In genomic region chr19:47430041-47430802, GRCh38 we compare ENCODE assay signal across 9 cellular contexts. TPM values are rescaled to one million over a fixed set of nuclear protein-coding genes. Genes with fewer than 3 reads are reported as not detected.
DNase-seq lines count a peak whose midpoint lies in the region; ATAC-seq, FAIRE-seq and TF ChIP-seq lines count a peak whose summit lies in the region.
"Had no signal": no experiment of that assay in that cellular context is flagged by ENCODE, and none has a peak within 500 bp of the region (broad histone marks: within the 10 kb centered on the region; RNA-seq: fewer than 3 reads in every experiment).

No MANE protein-coding gene starts in this region.

- peak in 5 of 7 experiments; percentile 18 to 37 (median 28) for TF ChIP-seq CTCF in body of pancreas (IDR thresholded peaks at IDR 0.05)
- TF ChIP-seq CTCF in HepG2 (CRISPR knock-in tag; IDR thresholded peaks at IDR 0.05), result peak; percentile 69
- peak in 5 of 6 experiments; percentile 30 to 83 (median 59) for TF ChIP-seq CTCF in upper lobe of left lung (IDR thresholded peaks at IDR 0.05)

- intact Hi-C loops in Right ventricle myocardium superior (cut with DNase I) (no loop called here), Right ventricle myocardium inferior (cut with DNase I) (loop anchor here (10.0 kb wide), 1 partner anchor 175 kb away; the partner anchor contains the start of gene BICRA), body of pancreas (cut with DNase I) (no loop called here), HepG2 (cut with micrococcal nuclease; ENCODE audit: unreplicated experiment) (no loop called here)

- H3K4me1 ChIP-seq in body of pancreas (peaks cover 22% of the 10 kb centered on the region), HepG2 (ENCODE audit: insufficient read depth, low read length) (peaks cover 29% of the 10 kb centered on the region), upper lobe of left lung (peaks cover 18 to 32% (median 24%) of the 10 kb centered on the region in 4 donors)

- no peak for FAIRE-seq in HepG2 (lab: Jason Lieb, UNC)

- WGBS in body of pancreas, 2 donors, result 8 to 13% methylated on average over 22 to 57 of the region's 69 CpGs
- 67% methylated on average over 8 of the region's 69 CpGs for WGBS in HepG2 (ENCODE audit: low lambda C conversion rate)
- 7 to 18% methylated on average over 16 to 55 of the region's 69 CpGs for WGBS in upper lobe of left lung, 2 donors

- CTCF ChIA-PET in HepG2 (lab: Yijun Ruan, JAX; ENCODE audit: low intra/inter-chr PET ratio, low total read pairs), result no interaction called here

- in situ Hi-C loops in HepG2 (cut with HindIII; ENCODE audit: extremely low pct_ligation_motif_present, low pct_unique_long_range_greater_than_20kb), result no loop called here

- TF ChIP-seq POLR2A in body of pancreas (IDR thresholded peaks at IDR 0.05) (no peak), HepG2 (IDR thresholded peaks at IDR 0.05; ENCODE audit: insufficient read depth in 1 of 2, low read depth in 2 of 2, low read length in 2 of 2) (no peak), upper lobe of left lung (IDR thresholded peaks at IDR 0.05) (no peak)

- H3K4me2 ChIP-seq in HepG2 (ENCODE audit: low read depth, low read length), result peak overlapping the region; percentile 66

- H4K20me1 ChIP-seq in HepG2 (ENCODE audit: insufficient read depth, low read length), result no peaks in the 10 kb centered on the region

- ATAC-seq in Right ventricle myocardium superior (ENCODE audit: poor library complexity) (peak; percentile 38), Right ventricle myocardium inferior (no peak), body of pancreas (peak; percentile 20), HepG2 (peak; percentile 85), upper lobe of left lung (ENCODE audit: low FRiP score in 2 of 2) (peak; percentile 54 to 62), GM18519 (IDR thresholded peaks at IDR 0.05; ENCODE audit: low FRiP score, unreplicated experiment) (no peak)

- POLR2A ChIA-PET in HepG2 (lab: Yijun Ruan, JAX), result interaction anchor here (0.6 kb wide), 1 partner anchor 414 kb away, joined by 4 read pairs; no protein-coding TSS in a partner anchor

- H3K27me3 ChIP-seq in body of pancreas, result peaks cover 0 to 10% of the 10 kb centered on the region in 2 donors
- peaks cover 0 to 23% of the 10 kb centered on the region in 2 experiments; a peak in 3 of 5 replicates for H3K27me3 ChIP-seq in HepG2 (ENCODE audit: control insufficient read depth in 1 of 2, insufficient read depth in 2 of 2, low read length in 2 of 2)
- peaks cover 0 to 33% (median 17%) of the 10 kb centered on the region in 4 donors for H3K27me3 ChIP-seq in upper lobe of left lung

- no peaks in the 10 kb centered on the region for H3K79me2 ChIP-seq in HepG2 (ENCODE audit: insufficient read depth, low read length)

- no peak overlapping the region for H2AFZ ChIP-seq in HepG2 (ENCODE audit: low read length)

- H3K27ac ChIP-seq in body of pancreas (no peak overlapping the region), HepG2 (ENCODE audit: extremely low read length, insufficient read depth, low read length) (no peak overlapping the region), upper lobe of left lung (no peak overlapping the region)
- H3K27ac ChIP-seq: SK-N-MC had no signal

- no peaks in the 10 kb centered on the region for H3K9me3 ChIP-seq in body of pancreas
- H3K9me3 ChIP-seq in HepG2 (ENCODE audit: low read length), result no peaks in the 10 kb centered on the region
- H3K9me3 ChIP-seq in upper lobe of left lung, result no peaks in the 10 kb centered on the region

- DNase-seq in Right ventricle myocardium superior, result peak; percentile 59
- DNase-seq in Right ventricle myocardium inferior (ENCODE audit: missing footprints), result no peak
- DNase-seq in body of pancreas, result peak; percentile 23 to 54 (median 44)
- no peak for DNase-seq in HepG2 (ENCODE audit: low spot score)
- DNase-seq in upper lobe of left lung, result peak; percentile 41 to 87
- no peak for DNase-seq in NCI-H524 treated with DMSO at 0.1 percent for 48 hours (lab: John Stamatoyannopoulos, UW)
- DNase-seq in NCI-H2196 treated with DMSO at 0.1 percent for 48 hours (lab: John Stamatoyannopoulos, UW; ENCODE audit: unreplicated experiment), result no peak

- TF ChIP-seq RAD21 in HepG2 (CRISPR knock-in tag; IDR thresholded peaks at IDR 0.05), result no peak

- BruUV-seq in HepG2 (replicated peaks; lab: Mats Ljungman, UMichigan), result no TSS peak

- no peak for TF ChIP-seq EP300 in HepG2 (IDR thresholded peaks at IDR 0.05; ENCODE audit: low read depth in 2 of 2, low read length in 2 of 2)
- TF ChIP-seq EP300 in HepG2 (CRISPR knock-in tag; IDR thresholded peaks at IDR 0.05; ENCODE audit: borderline replicate concordance), result no peak
- no peak for TF ChIP-seq EP300 in upper lobe of left lung (IDR thresholded peaks at IDR 0.05)

- H3K4me3 ChIP-seq in body of pancreas, result no peak overlapping the region
- H3K4me3 ChIP-seq in HepG2 (replicated peaks in 1 of 3; ENCODE audit: insufficient read depth in 1 of 3, low read depth in 2 of 3, low read length in 3 of 3), result peak overlapping the region in 2 of 3 experiments; percentile 26 to 48; a peak in 2 of 6 replicates
- peak overlapping the region in 2 of 4 donors; percentile 4 to 28 for H3K4me3 ChIP-seq in upper lobe of left lung
- H3K4me3 ChIP-seq: SK-N-MC had no signal

- no peak overlapping the region for H3K9ac ChIP-seq in HepG2 (ENCODE audit: insufficient read depth, low read depth, low read length)

- H3K36me3 ChIP-seq in body of pancreas (replicated peaks in 1 of 2; ENCODE audit: insufficient read depth in 1 of 2, low read depth in 2 of 2), result no peaks in the 10 kb centered on the region
- H3K36me3 ChIP-seq in HepG2 (replicated peaks in 1 of 2; ENCODE audit: control insufficient read depth in 1 of 2, insufficient read depth in 2 of 2, low read length in 2 of 2), result no peaks in the 10 kb centered on the region
- H3K36me3 ChIP-seq in upper lobe of left lung, result no peaks in the 10 kb centered on the region

RNA-seq across cellular contexts. Expression of gene MEIS3, which starts 10.9 kb away (rescaled TPM):
- total RNA-seq in Right ventricle myocardium superior (3.1 TPM), Right ventricle myocardium inferior (3.8 TPM), body of pancreas (1 to 10 TPM; 1.3 to 2.3 TPM), HepG2 (2016; rRNA removed; fragmentation: Illumina TruSeq; extraction: Trizol) (0.09 and 1.2 TPM in 2 replicates), upper lobe of left lung (1 to 10 TPM in 5 of 6 donors, not detected in 1; 1.7 to 7.1 (median 3.8) TPM)
- 1.1 and 1.5 TPM in 2 replicates for total RNA-seq in HepG2 (2016; cell fraction: cytosol; rRNA removed; fragmentation: Illumina TruSeq; extraction: Trizol; ENCODE audit: low read depth)
- total RNA-seq in HepG2 (2016; cell fraction: insoluble cytoplasmic fraction; rRNA removed; fragmentation: Illumina TruSeq; extraction: Trizol), result not detected in 2 replicates
- total RNA-seq in HepG2 (2016; cell fraction: membrane; rRNA removed; fragmentation: Illumina TruSeq; extraction: Trizol), result 0.52 and 0.62 TPM in 2 replicates
- not detected in 2 replicates for total RNA-seq in HepG2 (2016; cell fraction: nucleus; rRNA removed; fragmentation: Illumina TruSeq; extraction: Trizol)
- 0.70 and 0.94 TPM in 2 replicates for polyA plus RNA-seq in HepG2 (2011; rRNA removed)
- 0.39 and 0.59 TPM in 2 replicates for polyA plus RNA-seq in HepG2 (2011; cell fraction: cytosol; rRNA removed)
- polyA plus RNA-seq in HepG2 (2011; cell fraction: nucleus; rRNA removed), result 2.3 and 2.8 TPM in 2 replicates
- 0.25 and 0.93 TPM in 2 replicates for polyA plus RNA-seq in HepG2 (2012)
- polyA plus RNA-seq in HepG2 (2016; cell fraction: cytosol; fragmentation: Illumina TruSeq; extraction: Trizol; ENCODE audit: low read depth), result 0.09 and 0.23 TPM in 2 replicates
- polyA plus RNA-seq in HepG2 (2016; cell fraction: insoluble cytoplasmic fraction; fragmentation: Illumina TruSeq; extraction: Trizol; ENCODE audit: low read depth), result not detected in 2 replicates
- 0.41 and 0.55 TPM in 2 replicates for polyA plus RNA-seq in HepG2 (2016; cell fraction: membrane; fragmentation: Illumina TruSeq; extraction: Trizol; ENCODE audit: low read depth)
- polyA plus RNA-seq in HepG2 (2016; cell fraction: nucleus; fragmentation: Illumina TruSeq; extraction: Trizol; ENCODE audit: insufficient read depth, low read depth), result 0.29 TPM in 1 of 2 replicates, not detected in the other
- 0.82 and 12.4 TPM in 2 replicates for polyA minus RNA-seq in HepG2 (2011; rRNA and poly(A)+ RNA removed; ENCODE audit: low replicate concordance)
- polyA minus RNA-seq in HepG2 (2011; cell fraction: cytosol; rRNA and poly(A)+ RNA removed), result 0.69 and 0.70 TPM in 2 replicates
- 0.50 and 0.64 TPM in 2 replicates for polyA minus RNA-seq in HepG2 (2011; cell fraction: nucleus; rRNA and poly(A)+ RNA removed)

RNA-seq across cellular contexts. Expression of gene SLC8A2, which starts 41.5 kb away (rescaled TPM):
- total RNA-seq in Right ventricle myocardium superior (0.11 TPM), Right ventricle myocardium inferior (0.46 TPM), body of pancreas (10 to 100 TPM in 1 of 2 donors, 1 to 10 TPM in 1; 8.0 to 31.6 TPM), HepG2 (2016; rRNA removed; fragmentation: Illumina TruSeq; extraction: Trizol) (0.02 TPM in 1 of 2 replicates, not detected in the other), upper lobe of left lung (under 1 TPM in 3 of 6 donors, not detected in 3; 0.11 to 0.64 (median 0.15) TPM)
- total RNA-seq in HepG2 (2016; cell fraction: cytosol; rRNA removed; fragmentation: Illumina TruSeq; extraction: Trizol; ENCODE audit: low read depth), result not detected in 2 replicates
- not detected in 2 replicates for total RNA-seq in HepG2 (2016; cell fraction: insoluble cytoplasmic fraction; rRNA removed; fragmentation: Illumina TruSeq; extraction: Trizol)
- total RNA-seq in HepG2 (2016; cell fraction: membrane; rRNA removed; fragmentation: Illumina TruSeq; extraction: Trizol), result not detected in 2 replicates
- total RNA-seq in HepG2 (2016; cell fraction: nucleus; rRNA removed; fragmentation: Illumina TruSeq; extraction: Trizol), result not detected in 2 replicates
- 0.09 TPM in 1 of 2 replicates, not detected in the other for polyA plus RNA-seq in HepG2 (2011; rRNA removed)
- 0.09 and 0.12 TPM in 2 replicates for polyA plus RNA-seq in HepG2 (2011; cell fraction: cytosol; rRNA removed)
- 0.19 and 0.51 TPM in 2 replicates for polyA plus RNA-seq in HepG2 (2011; cell fraction: nucleus; rRNA removed)
- polyA plus RNA-seq in HepG2 (2012), result 0.07 TPM in 1 of 2 replicates, not detected in the other
- polyA plus RNA-seq in HepG2 (2016; cell fraction: cytosol; fragmentation: Illumina TruSeq; extraction: Trizol; ENCODE audit: low read depth), result not detected in 2 replicates
- polyA plus RNA-seq in HepG2 (2016; cell fraction: insoluble cytoplasmic fraction; fragmentation: Illumina TruSeq; extraction: Trizol; ENCODE audit: low read depth), result not detected in 2 replicates
- polyA plus RNA-seq in HepG2 (2016; cell fraction: membrane; fragmentation: Illumina TruSeq; extraction: Trizol; ENCODE audit: low read depth), result not detected in 2 replicates
- polyA plus RNA-seq in HepG2 (2016; cell fraction: nucleus; fragmentation: Illumina TruSeq; extraction: Trizol; ENCODE audit: insufficient read depth, low read depth), result not detected in 2 replicates
- 0.78 TPM in 1 of 2 replicates, not detected in the other for polyA minus RNA-seq in HepG2 (2011; rRNA and poly(A)+ RNA removed; ENCODE audit: low replicate concordance)
- not detected in 2 replicates for polyA minus RNA-seq in HepG2 (2011; cell fraction: cytosol; rRNA and poly(A)+ RNA removed)
- polyA minus RNA-seq in HepG2 (2011; cell fraction: nucleus; rRNA and poly(A)+ RNA removed), result not detected in 2 replicates

RNA-seq across cellular contexts. Expression of gene KPTN, which starts 53.8 kb away (rescaled TPM):
- total RNA-seq in Right ventricle myocardium superior, result 8.4 TPM
- 9.1 TPM for total RNA-seq in Right ventricle myocardium inferior
- 1 to 10 TPM; 3.1 to 4.6 TPM for total RNA-seq in body of pancreas
- total RNA-seq in HepG2 (2016; rRNA removed; fragmentation: Illumina TruSeq; extraction: Trizol), result 8.4 and 9.1 TPM in 2 replicates
- 2.8 and 3.3 TPM in 2 replicates for total RNA-seq in HepG2 (2016; cell fraction: cytosol; rRNA removed; fragmentation: Illumina TruSeq; extraction: Trizol; ENCODE audit: low read depth)
- 8.2 and 10.6 TPM in 2 replicates for total RNA-seq in HepG2 (2016; cell fraction: insoluble cytoplasmic fraction; rRNA removed; fragmentation: Illumina TruSeq; extraction: Trizol)
- total RNA-seq in HepG2 (2016; cell fraction: membrane; rRNA removed; fragmentation: Illumina TruSeq; extraction: Trizol), result 4.2 and 6.5 TPM in 2 replicates
- 9.8 and 13.4 TPM in 2 replicates for total RNA-seq in HepG2 (2016; cell fraction: nucleus; rRNA removed; fragmentation: Illumina TruSeq; extraction: Trizol)
- polyA plus RNA-seq in HepG2 (2011; rRNA removed), result 13.3 and 17.6 TPM in 2 replicates
- 8.3 and 11.4 TPM in 2 replicates for polyA plus RNA-seq in HepG2 (2011; cell fraction: cytosol; rRNA removed)
- polyA plus RNA-seq in HepG2 (2011; cell fraction: nucleus; rRNA removed), result 48.6 and 50.4 TPM in 2 replicates
- 9.8 and 14.4 TPM in 2 replicates for polyA plus RNA-seq in HepG2 (2012)
- polyA plus RNA-seq in HepG2 (2016; cell fraction: cytosol; fragmentation: Illumina TruSeq; extraction: Trizol; ENCODE audit: low read depth), result 4.3 and 5.1 TPM in 2 replicates
- polyA plus RNA-seq in HepG2 (2016; cell fraction: insoluble cytoplasmic fraction; fragmentation: Illumina TruSeq; extraction: Trizol; ENCODE audit: low read depth), result 14.4 and 17.5 TPM in 2 replicates
- polyA plus RNA-seq in HepG2 (2016; cell fraction: membrane; fragmentation: Illumina TruSeq; extraction: Trizol; ENCODE audit: low read depth), result 5.2 and 7.2 TPM in 2 replicates
- 29.6 and 30.0 TPM in 2 replicates for polyA plus RNA-seq in HepG2 (2016; cell fraction: nucleus; fragmentation: Illumina TruSeq; extraction: Trizol; ENCODE audit: insufficient read depth, low read depth)
- 8.3 and 15.8 TPM in 2 replicates for polyA minus RNA-seq in HepG2 (2011; rRNA and poly(A)+ RNA removed; ENCODE audit: low replicate concordance)
- polyA minus RNA-seq in HepG2 (2011; cell fraction: cytosol; rRNA and poly(A)+ RNA removed), result 5.2 TPM in 2 replicates
- polyA minus RNA-seq in HepG2 (2011; cell fraction: nucleus; rRNA and poly(A)+ RNA removed), result 3.2 and 5.5 TPM in 2 replicates
- total RNA-seq in upper lobe of left lung, result 10 to 100 TPM in 2 of 6 donors, 1 to 10 TPM in 4; 3.5 to 15.8 (median 7.4) TPM

Comparison
In these comparisons a context has a peak if more than half of its experiments do, and no peak if none do; other contexts are left out.
1. ATAC-seq: peak in Right ventricle myocardium superior (single experiment), body of pancreas (single experiment), HepG2 (single experiment) and upper lobe of left lung (2 of 2); none in Right ventricle myocardium inferior (single experiment) and GM18519 (single experiment).
2. DNase-seq: peak in Right ventricle myocardium superior (single experiment), body of pancreas (4 of 4) and upper lobe of left lung (2 of 2); none in Right ventricle myocardium inferior (single experiment), HepG2 (single experiment), NCI-H524 treated with DMSO at 0.1 percent for 48 hours (single experiment) and NCI-H2196 treated with DMSO at 0.1 percent for 48 hours (single experiment).
3. H3K4me3 ChIP-seq: peak in HepG2 (2 of 3); none in body of pancreas (0 of 2).
4. Peak in every context shown above with its lines, with median percentiles within 50 percentile points of each other: CTCF ChIP-seq.